27 cellular contexts compared by ENCODE assay signal in the genomic region with DNA sequence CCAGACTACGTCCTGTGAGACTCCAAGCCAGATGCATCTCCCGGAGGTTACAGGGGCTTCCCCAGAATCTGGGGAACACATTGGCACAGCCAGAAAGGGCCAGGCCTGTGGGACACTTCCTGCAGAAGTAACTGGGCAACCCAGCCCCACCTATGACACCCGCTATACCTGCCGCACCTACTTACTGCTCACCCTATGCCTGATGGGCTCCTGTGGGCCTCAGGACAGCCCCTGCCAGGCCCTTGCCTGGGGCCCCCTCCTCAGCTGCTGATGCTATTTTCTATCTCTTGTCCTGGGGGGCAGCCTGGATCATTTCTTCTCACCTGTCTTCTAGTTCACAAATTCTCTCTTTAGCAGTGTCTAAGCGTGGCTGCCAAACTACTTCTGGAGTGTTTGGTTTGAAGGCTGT.
"Had no signal": no experiment of that assay in that cellular context is flagged by ENCODE, and none has a peak within 500 bp of the region (broad histone marks: within the 10 kb centered on the region; RNA-seq: fewer than 3 reads in every experiment).

No MANE protein-coding gene starts in this region.

- H3K27ac ChIP-seq: gastroesophageal sphincter, hepatocyte, neutrophil, ovary, prostate gland, suprapubic skin, tibial nerve had no signal

- H2AFZ ChIP-seq: hepatocyte had no signal

- ATAC-seq: activated naive CD4-positive, alpha-beta T cell treated with anti-CD3 and anti-CD28 coated beads, Interleukin-2, amount 50 U/mL, for 72 hours; gastroesophageal sphincter; left colon had no signal

- H3K79me2 ChIP-seq: hepatocyte had no signal

- H3K27me3 ChIP-seq: hepatocyte, neutrophil, ovary, suprapubic skin, tibial nerve had no signal

- H3K9me3 ChIP-seq: neutrophil, prostate gland, suprapubic skin had no signal

- H3K4me1 ChIP-seq: gastroesophageal sphincter, prostate gland, suprapubic skin, tibial nerve had no signal

- DNase-seq: activated B cell treated with CpG ODN at 0.5 μM for 24 hours; activated CD4-positive, alpha-beta T cell treated with anti-CD3 and anti-CD28 coated beads, Interleukin-2, amount 50 U/mL, for 4 hours; activated CD8-positive, alpha-beta memory T cell treated with anti-CD3 and anti-CD28 coated beads, Interleukin-2, amount 50 U/mL, for 4 hours; activated T-cell treated with anti-CD3 and anti-CD28 coated beads, Interleukin-2, amount 50 U/mL, for 24 hours; dermis blood vessel endothelial cell; effector CD4-positive, alpha-beta T cell; erythroblast; left colon; mammary epithelial cell; ovary; retina; stimulated activated CD4-positive, alpha-beta T cell treated with anti-CD3 and anti-CD28 coated beads, Interleukin-15, amount 100 ng/mL, for 24 hours; stimulated activated CD4-positive, alpha-beta T cell treated with anti-CD3 and anti-CD28 coated beads, Interleukin-2, amount 100 ng/mL, for 24 hours; stimulated activated naive CD4-positive, alpha-beta T cell; T-helper 2 cell had no signal

- H3K4me2 ChIP-seq: hepatocyte, smooth muscle cell had no signal

- FAIRE-seq: bronchial epithelial cell, colon, endometrium, keratinocyte had no signal

- H3K4me3 ChIP-seq: gastroesophageal sphincter, hepatocyte, ovary, prostate gland, smooth muscle cell, suprapubic skin, tibial nerve had no signal

- H3K36me3 ChIP-seq: neutrophil, ovary, prostate gland had no signal
